Comparison of ENCODE assay signal across 9 cellular contexts in the genomic region with DNA sequence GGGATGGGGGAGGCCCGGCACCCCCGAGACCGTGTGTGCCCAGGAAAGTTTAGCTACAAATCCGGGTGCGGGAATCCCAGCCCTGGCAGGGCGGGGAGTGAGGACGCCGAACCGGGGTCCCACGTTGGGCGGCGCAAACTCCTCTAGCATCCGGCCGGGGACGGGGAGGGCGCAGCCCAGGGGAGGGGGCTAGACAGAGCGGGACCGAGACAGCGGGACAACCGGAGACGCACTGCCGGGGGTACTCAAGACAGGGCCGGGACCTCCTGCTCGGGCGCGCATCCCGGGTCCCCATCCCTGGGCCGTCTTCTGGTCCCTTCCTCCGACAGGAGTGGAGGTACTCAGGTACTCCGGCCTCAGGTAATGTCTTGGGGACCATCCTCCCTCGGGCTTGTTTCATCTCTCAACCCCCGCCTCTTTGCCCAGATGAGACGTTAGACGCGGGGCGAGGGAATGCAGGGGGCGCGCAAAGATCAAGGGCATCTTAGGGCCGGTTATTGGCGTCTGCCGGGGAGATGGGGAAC. TPM values are rescaled to one million over a fixed set of nuclear protein-coding genes. Genes with fewer than 3 reads are reported as not detected.
DNase-seq lines count a peak whose midpoint lies in the region; ATAC-seq and TF ChIP-seq lines count a peak whose summit lies in the region.
"Had no signal": no experiment of that assay in that cellular context is flagged by ENCODE, and none has a peak within 500 bp of the region (broad histone marks: within the 10 kb centered on the region; RNA-seq: fewer than 3 reads in every experiment).

No MANE protein-coding gene starts in this region.

- H3K4me1 ChIP-seq in HEK293 (ENCODE audit: control insufficient read depth, insufficient read depth, low read length) (peaks cover 9% of the 10 kb centered on the region), skeletal muscle satellite cell (ENCODE audit: control insufficient read depth, insufficient read depth, low read length) (peaks cover 4% of the 10 kb centered on the region)

- no peak for TF ChIP-seq CTCF in HEK293 (tag by site-specific recombination; IDR thresholded peaks at IDR 0.05)
- TF ChIP-seq CTCF in CD14-positive monocyte (IDR thresholded peaks at IDR 0.05): no peak

- H3K27me3 Mint-ChIP-seq in T-helper 17 cell (peaks cover 10% of the 10 kb centered on the region), CD14-positive monocyte (ENCODE audit: low read depth in 3 of 3) (peaks cover 14 to 30% (median 16%) of the 10 kb centered on the region in 3 donors)

- peak; percentile 2 for ATAC-seq in T-helper 17 cell

- no peaks in the 10 kb centered on the region for H3K36me3 ChIP-seq in HEK293 (ENCODE audit: control insufficient read depth in 2 of 2, insufficient read depth in 1 of 2, low read length in 2 of 2)
- no peaks in the 10 kb centered on the region for H3K36me3 ChIP-seq in skeletal muscle satellite cell (ENCODE audit: insufficient read depth, low read length)
- H3K36me3 ChIP-seq: neutrophil had no signal

- H3K9me3 ChIP-seq in HEK293 (ENCODE audit: control insufficient read depth, insufficient read depth, low read depth, low read length) (no peaks in the 10 kb centered on the region), T-helper 17 cell (ENCODE audit: control insufficient read depth, low read length, poor library complexity, severe bottlenecking) (no peaks in the 10 kb centered on the region), skeletal muscle satellite cell (replicated peaks; ENCODE audit: low read length) (no peaks in the 10 kb centered on the region)
- H3K9me3 ChIP-seq: neutrophil had no signal

- peaks cover 59% of the 10 kb centered on the region for H3K27me3 ChIP-seq in skeletal muscle satellite cell (ENCODE audit: control insufficient read depth, insufficient read depth, low read length)

- H3K36me3 Mint-ChIP-seq in T-helper 17 cell (ENCODE audit: low read depth): no peaks in the 10 kb centered on the region
- no peaks in the 10 kb centered on the region for H3K36me3 Mint-ChIP-seq in CD14-positive monocyte

- H3K27ac Mint-ChIP-seq in T-helper 17 cell (no peak overlapping the region), CD14-positive monocyte (no peak overlapping the region)

- DNase-seq in T-helper 17 cell (peak in 1 of 3 donors; percentile 5), head of caudate nucleus (peak in 35 of 42 donors; percentile 16 to 75 (median 51)), NCI-H526 (lab: John Stamatoyannopoulos, UW) (no peak), CD14-positive monocyte (ENCODE audit: low spot score) (no peak), GM03348 (ENCODE audit: low spot score) (no peak)

- POLR2A ChIA-PET in HEK293 (lab: Yijun Ruan, JAX): no interaction called here

- peak overlapping the region; percentile 83 for H3K4me2 ChIP-seq in skeletal muscle satellite cell (ENCODE audit: low read length)

- no peak overlapping the region for H3K4me3 Mint-ChIP-seq in T-helper 17 cell
- H3K4me3 Mint-ChIP-seq in CD14-positive monocyte: peak overlapping the region in 1 of 2 donors; percentile 48

- H3K27ac ChIP-seq in HEK293 (ENCODE audit: extremely low read depth, low read depth, low read length): peak overlapping the region; percentile 50; the same call in 1 of the 2 replicates
- H3K27ac ChIP-seq: neutrophil had no signal

- H3K4me3 ChIP-seq in HEK293 (ENCODE audit: low read depth, low read length) (peak overlapping the region; percentile 54), skeletal muscle satellite cell (ENCODE audit: low read length) (peak overlapping the region; percentile 66)

- no peak overlapping the region for H3K9ac ChIP-seq in skeletal muscle satellite cell (ENCODE audit: low read depth, low read length)

- intact Hi-C loops in head of caudate nucleus (cut with DNase I) (loop anchor here (2.0 to 10.0 kb wide), 3 partner anchors 55 to 169 kb away; no protein-coding TSS in a partner anchor), CD14-positive monocyte (cut with micrococcal nuclease) (no loop called here)

- H3K4me1 Mint-ChIP-seq in T-helper 17 cell (peaks cover 13% of the 10 kb centered on the region), CD14-positive monocyte (peaks cover 9% of the 10 kb centered on the region)

- CTCF ChIA-PET in HEK293 (lab: Yijun Ruan, JAX): interaction anchor here (0.8 to 2.1 kb wide), 9 partner anchors 12 to 453 kb away, joined by 3 to 13 read pairs (median 5); no protein-coding TSS in a partner anchor

- H3K9me3 Mint-ChIP-seq in CD14-positive monocyte: peaks cover 0 to 8% (median 0%) of the 10 kb centered on the region in 7 donors

TF ChIP-seq in HEK293, 187 proteins besides CTCF, POLR2A, EP300 and RAD21:
- peak; percentile 15 for TF ChIP-seq SP2 (tag by site-specific recombination; IDR thresholded peaks at IDR 0.05)
- no peak for TF ChIP-seq ZNF514 (tag by site-specific recombination; IDR thresholded peaks at IDR 0.05)
- TF ChIP-seq KLF1 (tag by site-specific recombination; IDR thresholded peaks at IDR 0.05): no peak
- TF ChIP-seq EGR2 (tag by site-specific recombination; IDR thresholded peaks at IDR 0.05; ENCODE audit: low read depth): no peak
- no peak for TF ChIP-seq ZNF211 (tag by site-specific recombination; IDR thresholded peaks at IDR 0.05; ENCODE audit: low read depth)
- peak; percentile 47 for TF ChIP-seq ZBTB26 (tag by site-specific recombination; optimal IDR thresholded peaks at IDR 0.05)
- no peak for TF ChIP-seq ZNF707 (tag by site-specific recombination; IDR thresholded peaks at IDR 0.05)
- TF ChIP-seq ZNF292 (tag by site-specific recombination; IDR thresholded peaks at IDR 0.05; ENCODE audit: borderline replicate concordance, low read depth): no peak
- no peak for TF ChIP-seq ZNF416 (tag by site-specific recombination; IDR thresholded peaks at IDR 0.05)
- TF ChIP-seq ZNF148 (tag by site-specific recombination; IDR thresholded peaks at IDR 0.05; ENCODE audit: borderline replicate concordance): no peak
- no peak for TF ChIP-seq ZNF398 (tag by site-specific recombination; IDR thresholded peaks at IDR 0.05)
- no peak for TF ChIP-seq ZNF639 (tag by site-specific recombination; IDR thresholded peaks at IDR 0.05)
- TF ChIP-seq GLIS2 (tag by site-specific recombination; IDR thresholded peaks at IDR 0.05): 0 out of 2 replicates have a peak, but pooled peaks have one; percentile 17
- no peak for TF ChIP-seq ZBTB8A (tag by site-specific recombination; IDR thresholded peaks at IDR 0.05)
- no peak for TF ChIP-seq ZFP41 (tag by site-specific recombination; IDR thresholded peaks at IDR 0.05; ENCODE audit: borderline replicate concordance)

RNA-seq across cellular contexts. Expression of gene PDZD2, which starts 0.6 kb away (rescaled TPM):
- total RNA-seq in T-helper 17 cell: 1 to 10 TPM; 1.4 to 3.0 TPM
- total RNA-seq in skeletal muscle satellite cell (2012; rRNA removed): not detected in 2 replicates
- under 1 TPM in 1 of 2 donors, not detected in 1; 0.10 TPM for polyA plus RNA-seq in CD14-positive monocyte
- total RNA-seq: T-helper 2 cell treated with Interferon-gamma antibody and Interleukin-4, amounts not matched to agents 100 ng/mL and 5 ng/mL, for 36 hours had no signal

Comparison
In these comparisons a context has a peak if more than half of its experiments do, and no peak if none do; other contexts are left out.
1. DNase-seq: peak in head of caudate nucleus (35 of 42); none in NCI-H526 (0 of 2), CD14-positive monocyte (single experiment) and GM03348 (single experiment).